Comparison of ENCODE assay signal across 16 cellular contexts in the genomic region with DNA sequence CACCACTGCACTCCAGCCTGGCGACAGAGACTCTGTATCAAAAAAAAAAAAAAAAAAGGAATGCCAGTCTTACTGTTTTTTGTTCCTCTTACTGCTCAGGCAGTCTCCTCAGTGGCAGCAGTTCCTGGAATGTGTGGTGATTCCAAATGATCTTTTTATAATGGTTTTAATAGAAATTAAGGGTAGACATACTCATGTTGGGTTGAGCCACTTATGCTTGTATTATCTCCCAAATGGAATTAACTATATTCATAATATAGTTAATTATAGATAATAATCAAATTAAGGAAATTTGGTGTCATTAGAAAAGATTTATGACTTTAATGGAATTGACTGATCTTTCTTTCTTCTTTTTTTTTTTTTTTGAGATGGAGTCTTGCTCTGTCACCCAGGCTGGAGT. TPM values are rescaled to one million over a fixed set of nuclear protein-coding genes. Genes with fewer than 3 reads are reported as not detected.
A peak's percentile ranks its signal among the peaks of the same experiment; 100 is the strongest.
DNase-seq lines count a peak whose midpoint lies in the region; ATAC-seq and TF ChIP-seq lines count a peak whose summit lies in the region.
"Had no signal": no experiment of that assay in that cellular context is flagged by ENCODE, and none has a peak within 500 bp of the region (broad histone marks: within the 10 kb centered on the region; RNA-seq: fewer than 3 reads in every experiment).

No MANE protein-coding gene starts in this region.

- peaks cover 0 to 7% of the 10 kb centered on the region in 2 experiments; a peak in 1 of 4 replicates for H3K4me1 ChIP-seq in SK-N-SH (ENCODE audit: control insufficient read depth in 1 of 2, insufficient read depth in 2 of 2, low read depth in 1 of 2, low read length in 1 of 2)
- H3K4me1 ChIP-seq in CD8-positive, alpha-beta T cell (ENCODE audit: insufficient read depth, low read length) = no peaks in the 10 kb centered on the region

- TF ChIP-seq RAD21 in SK-N-SH (IDR thresholded peaks at IDR 0.05; ENCODE audit: low read length) = no peak

- H3K27me3 ChIP-seq in SK-N-SH (ENCODE audit: insufficient read depth) = no peaks in the 10 kb centered on the region
- no peaks in the 10 kb centered on the region for H3K27me3 ChIP-seq in CD8-positive, alpha-beta T cell (ENCODE audit: insufficient read depth, low read length)

- no peak overlapping the region for H3K4me3 Mint-ChIP-seq in CD8-positive, alpha-beta T cell
- no peak overlapping the region for H3K4me3 Mint-ChIP-seq in dendritic cell treated with granulocyte-macrophage colony-stimulating factor and Interleukin-4, amounts not matched to agents 40 ng/mL and 50 ng/mL, for 4 days
- H3K4me3 Mint-ChIP-seq: B cell; CD4-positive, alpha-beta memory T cell had no signal

- H2AFZ ChIP-seq in SK-N-SH (ENCODE audit: low read depth) = no peak overlapping the region
- H2AFZ ChIP-seq: GM23248 had no signal

- CTCF ChIA-PET in SK-N-SH (lab: Yijun Ruan, JAX) = interaction anchor here (1.3 to 2.0 kb wide), 2 partner anchors 18 to 28 kb away, joined by 5 to 7 read pairs; partner anchors contain the start of gene IQGAP2
- CTCF ChIA-PET in CD8-positive, alpha-beta T cell (lab: Charles Lee) = interaction anchor here (1.3 kb wide), 1 partner anchor 23 kb away, joined by 3 read pairs; no protein-coding TSS in a partner anchor

- H3K4me2 ChIP-seq in SK-N-SH = no peak overlapping the region

- peak overlapping the region; percentile 74 for H3K27ac Mint-ChIP-seq in CD8-positive, alpha-beta T cell
- peak overlapping the region; percentile 52 for H3K27ac Mint-ChIP-seq in dendritic cell treated with granulocyte-macrophage colony-stimulating factor and Interleukin-4, amounts not matched to agents 40 ng/mL and 50 ng/mL, for 4 days
- H3K27ac Mint-ChIP-seq: B cell had no signal

- DNase-seq in SK-N-SH (no peak), hepatic stellate cell (ENCODE audit: low spot score) (no peak)
- DNase-seq in CD8-positive, alpha-beta T cell = no peak
- DNase-seq in activated T-cell treated with anti-CD3 and anti-CD28 coated beads, Interleukin-2, amount 50 U/mL, for 48 hours = no peak
- DNase-seq: Caco-2; CD4-positive, alpha-beta memory T cell; DMS153; DND-41; GM23248; H7; HCEC 1CT had no signal

- H3K9me3 ChIP-seq in SK-N-SH = no peaks in the 10 kb centered on the region
- H3K9me3 ChIP-seq in CD8-positive, alpha-beta T cell (ENCODE audit: low read length) = no peaks in the 10 kb centered on the region

- intact Hi-C loops in CD8-positive, alpha-beta T cell (cut with DNase I, micrococcal nuclease) = no loop called here
- intact Hi-C loops in dendritic cell treated with granulocyte-macrophage colony-stimulating factor and Interleukin-4, amounts not matched to agents 40 ng/mL and 50 ng/mL, for 4 days (cut with micrococcal nuclease) = no loop called here

- TF ChIP-seq EP300 in SK-N-SH (IDR thresholded peaks at IDR 0.05; ENCODE audit: borderline replicate concordance in 1 of 2, low read depth in 1 of 2, low read length in 1 of 2) = no peak

- no peak for TF ChIP-seq CTCF in SK-N-SH (IDR thresholded peaks at IDR 0.05)
- no peak for TF ChIP-seq CTCF in CD8-positive, alpha-beta T cell (IDR thresholded peaks at IDR 0.05)

- peaks cover 3% of the 10 kb centered on the region for H3K9me3 Mint-ChIP-seq in CD8-positive, alpha-beta T cell
- H3K9me3 Mint-ChIP-seq in dendritic cell treated with granulocyte-macrophage colony-stimulating factor and Interleukin-4, amounts not matched to agents 40 ng/mL and 50 ng/mL, for 4 days = peaks cover 6% of the 10 kb centered on the region

- no peaks in the 10 kb centered on the region for H3K79me2 ChIP-seq in SK-N-SH (ENCODE audit: insufficient read depth)

- H4K20me1 ChIP-seq in SK-N-SH (ENCODE audit: insufficient read depth) = no peaks in the 10 kb centered on the region

- H3K9me2 ChIP-seq in SK-N-SH = no peaks in the 10 kb centered on the region

- H3K9ac ChIP-seq in SK-N-SH = no peak overlapping the region
- H3K9ac ChIP-seq: GM23248 had no signal

- H3F3A ChIP-seq in SK-N-SH (replicated peaks; ENCODE audit: insufficient read depth) = no peaks in the 10 kb centered on the region

- H3K36me3 ChIP-seq in SK-N-SH (replicated peaks in 1 of 2; ENCODE audit: control insufficient read depth in 1 of 2, insufficient read depth in 2 of 2, low read length in 1 of 2) = no peaks in the 10 kb centered on the region
- H3K36me3 ChIP-seq in CD8-positive, alpha-beta T cell (ENCODE audit: insufficient read depth, low read length) = no peaks in the 10 kb centered on the region

- POLR2A ChIA-PET in SK-N-SH (lab: Yijun Ruan, JAX) = interaction anchor here (0.7 kb wide), 1 partner anchor 15 kb away, joined by 4 read pairs; no protein-coding TSS in a partner anchor
- POLR2A ChIA-PET in CD8-positive, alpha-beta T cell (lab: Charles Lee) = no interaction called here

- peaks cover 9% of the 10 kb centered on the region for H3K36me3 Mint-ChIP-seq in CD8-positive, alpha-beta T cell
- peaks cover 10% of the 10 kb centered on the region for H3K36me3 Mint-ChIP-seq in dendritic cell treated with granulocyte-macrophage colony-stimulating factor and Interleukin-4, amounts not matched to agents 40 ng/mL and 50 ng/mL, for 4 days (ENCODE audit: low read depth)

- H3K27me3 Mint-ChIP-seq in CD8-positive, alpha-beta T cell (ENCODE audit: low read depth) = no peaks in the 10 kb centered on the region
- H3K27me3 Mint-ChIP-seq in dendritic cell treated with granulocyte-macrophage colony-stimulating factor and Interleukin-4, amounts not matched to agents 40 ng/mL and 50 ng/mL, for 4 days = no peaks in the 10 kb centered on the region
- H3K27me3 Mint-ChIP-seq: B cell; CD4-positive, alpha-beta memory T cell had no signal

- WGBS in SK-N-SH (ENCODE audit: low lambda C conversion rate) = 83% methylated on average over 1 of the region's 1 CpG

- peaks cover 56% of the 10 kb centered on the region for H3K4me1 Mint-ChIP-seq in CD8-positive, alpha-beta T cell (ENCODE audit: low read depth)
- H3K4me1 Mint-ChIP-seq in dendritic cell treated with granulocyte-macrophage colony-stimulating factor and Interleukin-4, amounts not matched to agents 40 ng/mL and 50 ng/mL, for 4 days (ENCODE audit: low read depth) = peaks cover 18% of the 10 kb centered on the region

- ATAC-seq in SK-N-SH treated with all-trans-retinoic acid at 6 μM for 48 hours (no peak), GM18511 (IDR thresholded peaks at IDR 0.05; ENCODE audit: unreplicated experiment) (no peak)
- no peak for ATAC-seq in CD8-positive, alpha-beta T cell

- no peak overlapping the region for H3K27ac ChIP-seq in SK-N-SH (ENCODE audit: low read depth in 2 of 2, low read length in 1 of 2)
- no peak overlapping the region for H3K27ac ChIP-seq in CD8-positive, alpha-beta T cell (ENCODE audit: low read depth, low read length)
- H3K27ac ChIP-seq: 22Rv1, GM23248 had no signal

- no peak overlapping the region for H3K4me3 ChIP-seq in SK-N-SH (ENCODE audit: low read depth in 2 of 2, low read length in 1 of 2)
- H3K4me3 ChIP-seq in CD8-positive, alpha-beta T cell (ENCODE audit: low read depth, low read length) = no peak overlapping the region
- H3K4me3 ChIP-seq: GM23248 had no signal

TF ChIP-seq in SK-N-SH treated with all-trans-retinoic acid at 6 μM for 48 hours, 23 proteins besides CTCF, POLR2A, EP300 and RAD21 (continues in another document):
- peak; percentile 91 for TF ChIP-seq ISL1 (CRISPR knock-in tag; IDR thresholded peaks at IDR 0.05)

TF ChIP-seq in SK-N-SH, 30 proteins besides CTCF, POLR2A, EP300 and RAD21:
- TF ChIP-seq JUND (IDR thresholded peaks at IDR 0.05) (no peak), ELF1 (IDR thresholded peaks at IDR 0.05) (no peak), TCF12 (IDR thresholded peaks at IDR 0.05) (no peak), CHD2 (IDR thresholded peaks at IDR 0.05; ENCODE audit: low read length, partially characterized antibody) (no peak), RCOR1 (IDR thresholded peaks at IDR 0.05; ENCODE audit: low read length) (no peak), NFIC (IDR thresholded peaks at IDR 0.05; ENCODE audit: borderline replicate concordance) (no peak), NRF1 (IDR thresholded peaks at IDR 0.05; ENCODE audit: low read depth, low read length) (no peak)
- TF ChIP-seq, protein P1, sequence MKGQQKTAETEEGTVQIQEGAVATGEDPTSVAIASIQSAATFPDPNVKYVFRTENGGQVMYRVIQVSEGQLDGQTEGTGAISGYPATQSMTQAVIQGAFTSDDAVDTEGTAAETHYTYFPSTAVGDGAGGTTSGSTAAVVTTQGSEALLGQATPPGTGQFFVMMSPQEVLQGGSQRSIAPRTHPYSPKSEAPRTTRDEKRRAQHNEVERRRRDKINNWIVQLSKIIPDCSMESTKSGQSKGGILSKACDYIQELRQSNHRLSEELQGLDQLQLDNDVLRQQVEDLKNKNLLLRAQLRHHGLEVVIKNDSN (IDR thresholded peaks at IDR 0.05; ENCODE audit: borderline replicate concordance, low read depth) = no peak
- TF ChIP-seq, protein P2, sequence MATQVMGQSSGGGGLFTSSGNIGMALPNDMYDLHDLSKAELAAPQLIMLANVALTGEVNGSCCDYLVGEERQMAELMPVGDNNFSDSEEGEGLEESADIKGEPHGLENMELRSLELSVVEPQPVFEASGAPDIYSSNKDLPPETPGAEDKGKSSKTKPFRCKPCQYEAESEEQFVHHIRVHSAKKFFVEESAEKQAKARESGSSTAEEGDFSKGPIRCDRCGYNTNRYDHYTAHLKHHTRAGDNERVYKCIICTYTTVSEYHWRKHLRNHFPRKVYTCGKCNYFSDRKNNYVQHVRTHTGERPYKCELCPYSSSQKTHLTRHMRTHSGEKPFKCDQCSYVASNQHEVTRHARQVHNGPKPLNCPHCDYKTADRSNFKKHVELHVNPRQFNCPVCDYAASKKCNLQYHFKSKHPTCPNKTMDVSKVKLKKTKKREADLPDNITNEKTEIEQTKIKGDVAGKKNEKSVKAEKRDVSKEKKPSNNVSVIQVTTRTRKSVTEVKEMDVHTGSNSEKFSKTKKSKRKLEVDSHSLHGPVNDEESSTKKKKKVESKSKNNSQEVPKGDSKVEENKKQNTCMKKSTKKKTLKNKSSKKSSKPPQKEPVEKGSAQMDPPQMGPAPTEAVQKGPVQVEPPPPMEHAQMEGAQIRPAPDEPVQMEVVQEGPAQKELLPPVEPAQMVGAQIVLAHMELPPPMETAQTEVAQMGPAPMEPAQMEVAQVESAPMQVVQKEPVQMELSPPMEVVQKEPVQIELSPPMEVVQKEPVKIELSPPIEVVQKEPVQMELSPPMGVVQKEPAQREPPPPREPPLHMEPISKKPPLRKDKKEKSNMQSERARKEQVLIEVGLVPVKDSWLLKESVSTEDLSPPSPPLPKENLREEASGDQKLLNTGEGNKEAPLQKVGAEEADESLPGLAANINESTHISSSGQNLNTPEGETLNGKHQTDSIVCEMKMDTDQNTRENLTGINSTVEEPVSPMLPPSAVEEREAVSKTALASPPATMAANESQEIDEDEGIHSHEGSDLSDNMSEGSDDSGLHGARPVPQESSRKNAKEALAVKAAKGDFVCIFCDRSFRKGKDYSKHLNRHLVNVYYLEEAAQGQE (IDR thresholded peaks at IDR 0.05; ENCODE audit: low read depth, low read length) = no peak

RNA-seq across cellular contexts. Expression of gene IQGAP2, which starts 28.7 kb away (rescaled TPM):
- polyA plus RNA-seq in SK-N-SH (2012; rRNA removed) = 2.1 and 2.6 TPM in 2 replicates
- 2.8 and 3.1 TPM in 2 replicates for polyA plus RNA-seq in SK-N-SH (2012; cell fraction: cytosol; rRNA removed)
- 1.8 and 2.9 TPM in 2 replicates for polyA plus RNA-seq in SK-N-SH (2012; cell fraction: nucleus; rRNA removed)
- total RNA-seq in CD8-positive, alpha-beta T cell = 10 to 100 TPM; 30.9 to 34.3 TPM
- total RNA-seq: GM23248 had no signal
